In the genomic region with DNA sequence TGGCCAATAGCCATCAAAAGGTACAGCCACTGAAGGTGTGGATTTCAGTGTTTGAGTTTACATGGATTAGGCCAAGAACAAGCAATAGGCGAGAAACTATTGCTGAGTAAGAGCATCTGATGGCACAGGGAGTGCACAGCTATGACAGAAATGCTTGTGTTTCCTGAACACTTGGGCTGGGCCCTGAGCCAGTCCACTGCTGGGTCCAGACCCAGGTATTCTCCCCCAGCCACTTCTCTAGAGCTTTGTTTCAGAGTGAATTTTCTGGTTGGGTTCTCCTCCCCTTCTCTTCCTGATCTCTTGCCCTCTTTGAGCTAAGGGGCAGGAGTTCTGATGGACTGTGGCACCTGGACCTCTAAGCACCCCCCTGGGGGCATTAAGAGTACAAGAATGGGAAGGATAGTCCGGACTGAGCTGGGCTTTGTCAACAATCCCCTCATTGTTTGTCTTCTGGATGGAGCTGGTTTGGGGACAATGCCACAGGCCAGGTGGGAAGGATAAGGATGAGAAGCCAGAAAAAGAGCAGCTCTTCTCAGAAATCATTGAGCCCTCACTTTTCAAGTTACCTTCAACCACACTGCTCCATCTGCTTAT, we compare ENCODE assay signal across 25 cellular contexts. TPM values are rescaled to one million over a fixed set of nuclear protein-coding genes. Genes with fewer than 3 reads are reported as not detected.
"Had no signal": no experiment of that assay in that cellular context is flagged by ENCODE, and none has a peak within 500 bp of the region (broad histone marks: within the 10 kb centered on the region; RNA-seq: fewer than 3 reads in every experiment).

No MANE protein-coding gene starts in this region.

- H3K27me3 ChIP-seq: ovary, tibial artery had no signal

- H3K36me3 Mint-ChIP-seq: naive thymus-derived CD4-positive, alpha-beta T cell had no signal

- H3K9me3 Mint-ChIP-seq: naive thymus-derived CD4-positive, alpha-beta T cell; neural crest cell had no signal

- H3K27ac ChIP-seq: colonic mucosa, right atrium auricular region, upper lobe of left lung, uterus had no signal

- H3K4me3 Mint-ChIP-seq: endodermal cell; naive thymus-derived CD4-positive, alpha-beta T cell; neural crest cell had no signal

- ATAC-seq: left lobe of liver; naive thymus-derived CD4-positive, alpha-beta T cell had no signal

- H3K4me1 ChIP-seq: colonic mucosa, right atrium auricular region, upper lobe of left lung had no signal

- H3K4me1 Mint-ChIP-seq: endodermal cell had no signal

- H3K4me3 ChIP-seq: colonic mucosa, ovary, right atrium auricular region, tibial artery, upper lobe of left lung, uterus had no signal

- DNase-seq: colonic mucosa; dermis blood vessel endothelial cell; endodermal cell; erythroblast; foreskin melanocyte; head of caudate nucleus; hippocampal formation; kidney glomerular epithelial cell; midbrain; naive thymus-derived CD4-positive, alpha-beta T cell; nucleus accumbens; ovary; small intestine; stimulated activated CD4-positive, alpha-beta T cell treated with anti-CD3 and anti-CD28 coated beads, Interleukin-12 subunit alpha, Interleukin-12 subunit beta, amount 100 ng/mL, for 4 hours; stimulated activated CD4-positive, alpha-beta T cell treated with anti-CD3 and anti-CD28 coated beads, Interleukin-2, amount 100 ng/mL, for 48 hours; stimulated activated naive CD4-positive, alpha-beta T cell treated with Interleukin-2 at 50 U/mL for 16 hours; tibial artery; upper lobe of left lung; uterus had no signal

- H3K9me3 ChIP-seq: colonic mucosa, ovary, right atrium auricular region, tibial artery, upper lobe of left lung, uterus had no signal

- H3K27ac Mint-ChIP-seq: endodermal cell; naive thymus-derived CD4-positive, alpha-beta T cell had no signal

- H3K36me3 ChIP-seq: colonic mucosa, ovary, right atrium auricular region, tibial artery, upper lobe of left lung, uterus had no signal

RNA-seq across cellular contexts. Expression of gene HOXC5, which starts 8.3 kb away (rescaled TPM):
- total RNA-seq: cerebellum; colonic mucosa; dermis blood vessel endothelial cell; endodermal cell; endothelial cell of umbilical vein; left lobe of liver; naive thymus-derived CD4-positive, alpha-beta T cell; temporal lobe had no signal
- polyA plus RNA-seq: endothelial cell of umbilical vein; naive thymus-derived CD4-positive, alpha-beta T cell had no signal

RNA-seq across cellular contexts. Expression of gene HOXC4, which starts 12.4 kb away (rescaled TPM):
- total RNA-seq: cerebellum, colonic mucosa, dermis blood vessel endothelial cell, endodermal cell, temporal lobe had no signal
- polyA plus RNA-seq: naive thymus-derived CD4-positive, alpha-beta T cell had no signal

RNA-seq across cellular contexts. Expression of gene HOXC6, which starts 13.0 kb away (rescaled TPM):
- total RNA-seq: cerebellum; endodermal cell; left lobe of liver; naive thymus-derived CD4-positive, alpha-beta T cell; right atrium auricular region; temporal lobe had no signal
- polyA plus RNA-seq: naive thymus-derived CD4-positive, alpha-beta T cell had no signal

RNA-seq across cellular contexts. Expression of gene HOXC8, which starts 32.4 kb away (rescaled TPM):
- total RNA-seq: cerebellum; colonic mucosa; dermis blood vessel endothelial cell; endodermal cell; left lobe of liver; naive thymus-derived CD4-positive, alpha-beta T cell; right atrium auricular region; temporal lobe; upper lobe of left lung had no signal
- polyA plus RNA-seq: naive thymus-derived CD4-positive, alpha-beta T cell had no signal

RNA-seq across cellular contexts. Expression of gene HOXC9, which starts 41.2 kb away (rescaled TPM):
- total RNA-seq: cerebellum; colonic mucosa; endodermal cell; left lobe of liver; naive thymus-derived CD4-positive, alpha-beta T cell; right atrium auricular region; temporal lobe had no signal
- polyA plus RNA-seq: naive thymus-derived CD4-positive, alpha-beta T cell; small intestine had no signal
